In genomic region chr12:76348079-76348901, GRCh38 we compare ENCODE assay signal across 8 cellular contexts. TPM values are rescaled to one million over a fixed set of nuclear protein-coding genes. Genes with fewer than 3 reads are reported as not detected.
DNase-seq lines count a peak whose midpoint lies in the region; ATAC-seq and TF ChIP-seq lines count a peak whose summit lies in the region.

Gene BBS10 (minus strand): TSS chr12:76348415. CDS start chr12:76348358, 57 bp downstream.

- peak within 1 kb of the TSS; percentile 83 for H3K27ac Mint-ChIP-seq in endothelial cell (ENCODE audit: unreplicated experiment)

- H3K9me3 Mint-ChIP-seq in endothelial cell (ENCODE audit: unreplicated experiment): no peaks in the 10 kb centered on the region

- H3K4me3 Mint-ChIP-seq in endothelial cell (ENCODE audit: unreplicated experiment): peak within 1 kb of the TSS; percentile 94

- TF ChIP-seq CTCF in endothelial cell (IDR thresholded peaks at IDR 0.05; ENCODE audit: unreplicated experiment): peak; percentile 44

- peak; percentile 94 for DNase-seq in Caki2 (ENCODE audit: low read depth)
- peak; percentile 93 for DNase-seq in HT1080 (ENCODE audit: low read depth)
- peak; percentile 93 for DNase-seq in NOMO-1 treated with dmso at 0.1 percent for 144 hours (lab: John Stamatoyannopoulos, UW; ENCODE audit: unreplicated experiment)
- DNase-seq in activated CD8-positive, alpha-beta memory T cell treated with anti-CD3 and anti-CD28 coated beads, Interleukin-2, amount 50 U/mL, for 24 hours (ENCODE audit: extremely low read depth): peak; percentile 70
- DNase-seq in endothelial cell (ENCODE audit: low spot score): peak; percentile 77
- peak; percentile 91 for DNase-seq in midbrain (lab: John Stamatoyannopoulos, UW)
- DNase-seq in stimulated activated CD8-positive, alpha-beta memory T cell treated with anti-CD3 and anti-CD28 coated beads, Interleukin-2, amount 100 ng/mL, for 1 hour (ENCODE audit: low read depth in 2 of 2): peak; percentile 68

- peaks cover 11% of the 10 kb centered on the region for H3K4me1 Mint-ChIP-seq in endothelial cell (ENCODE audit: unreplicated experiment)

- in situ Hi-C loops in Caki2 (cut with HindIII; ENCODE audit: low pct_unique_long_range_greater_than_20kb, low sequenced_read_pairs): no loop called here

- no peaks in the 10 kb centered on the region for H3K27me3 Mint-ChIP-seq in endothelial cell (ENCODE audit: unreplicated experiment)

- H3K36me3 Mint-ChIP-seq in endothelial cell (ENCODE audit: low read depth, unreplicated experiment): peaks cover 3% of the 10 kb centered on the region

- peak; percentile 95 for ATAC-seq in GM21360 (IDR thresholded peaks at IDR 0.05; ENCODE audit: unreplicated experiment)

RNA-seq across cellular contexts. Expression of gene BBS10, which starts in this region (rescaled TPM):
- 2.7 and 4.9 TPM in 2 replicates for total RNA-seq in Caki2 (2014; rRNA removed; shearing (Covaris generic); ENCODE audit: low replicate concordance)
- total RNA-seq in HT1080 (2014; rRNA removed; shearing (Covaris generic)): 9.4 and 11.5 TPM in 2 replicates
- 17.2 and 20.5 TPM in 2 replicates for polyA plus RNA-seq in HT1080 (2015; cell fraction: cytosol; rRNA removed)
- polyA plus RNA-seq in HT1080 (2015; cell fraction: nucleus; rRNA removed): 33.3 and 38.8 TPM in 2 replicates
- 6.5 TPM for total RNA-seq in endothelial cell (ENCODE audit: unreplicated experiment)

Comparison
In these comparisons a context has a peak if more than half of its experiments do, and no peak if none do; other contexts are left out.
1. Peak in every context shown above with its lines: DNase-seq and ATAC-seq.